In genomic region chr19:12945479-12946091, GRCh38 we compare ENCODE assay signal across 8 cellular contexts. TPM values are rescaled to one million over a fixed set of nuclear protein-coding genes. Genes with fewer than 3 reads are reported as not detected.
DNase-seq lines count a peak whose midpoint lies in the region; ATAC-seq and TF ChIP-seq lines count a peak whose summit lies in the region.

Gene RAD23A, plus strand, starts transcription at chr19:12945862. Its CDS starts 87 bp downstream, at chr19:12945949.

- H3K9me3 Mint-ChIP-seq in CD4-positive, alpha-beta T cell, result no peaks in the 10 kb centered on the region
- no peaks in the 10 kb centered on the region for H3K9me3 Mint-ChIP-seq in activated CD4-positive, alpha-beta memory T cell treated with anti-CD3 and anti-CD28 coated beads for 36 hours

- H3K4me3 Mint-ChIP-seq in CD4-positive, alpha-beta T cell, result peak within 1 kb of the TSS; percentile 98
- peak within 1 kb of the TSS; percentile 85 for H3K4me3 Mint-ChIP-seq in activated CD4-positive, alpha-beta memory T cell treated with anti-CD3 and anti-CD28 coated beads for 36 hours

- H3K4me3 ChIP-seq in dorsolateral prefrontal cortex (peak within 1 kb of the TSS; percentile 43 to 95 (median 87)), right lobe of liver (peak within 1 kb of the TSS; percentile 75 to 92 (median 90))

- 0% methylated on average over 7 of the region's 62 CpGs for WGBS in right lobe of liver (ENCODE audit: insufficient coverage, low coverage, low lambda C conversion rate, missing lambda C conversion rate)

- H3K27ac Mint-ChIP-seq in CD4-positive, alpha-beta T cell, result peak within 1 kb of the TSS; percentile 97
- H3K27ac Mint-ChIP-seq in activated CD4-positive, alpha-beta memory T cell treated with anti-CD3 and anti-CD28 coated beads for 36 hours, result peak within 1 kb of the TSS; percentile 98

- peaks cover under 1 to 73% (median 49%) of the 10 kb centered on the region in 4 donors for H3K36me3 ChIP-seq in right lobe of liver

- intact Hi-C loops in CD4-positive, alpha-beta T cell (cut with DNase I, micrococcal nuclease), result no loop called here
- intact Hi-C loops in activated CD4-positive, alpha-beta memory T cell treated with anti-CD3 and anti-CD28 coated beads for 36 hours (cut with micrococcal nuclease), result loop anchor here (1.0 kb wide), 1 partner anchor 7 kb away; the partner anchor contains the start of gene CALR
- intact Hi-C loops in dorsolateral prefrontal cortex (cut with DNase I), result loop anchor here in 1 of 2 donors (5.0 kb wide), 1 partner anchor 53 kb away; the partner anchor contains the start of gene GCDH
- intact Hi-C loops in right lobe of liver (cut with DNase I), result no loop called here

- POLR2A ChIA-PET in CD4-positive, alpha-beta T cell (lab: Charles Lee), result interaction anchor here (1.8 kb wide), 1 partner anchor 11 kb away, joined by 6 read pairs; the partner anchor contains the start of gene GADD45GIP1
- POLR2A ChIA-PET in activated CD4-positive, alpha-beta memory T cell treated with anti-CD3 and anti-CD28 coated beads for 36 hours (lab: Charles Lee), result interaction anchor here (0.9 to 3.0 kb wide), 2 partner anchors 10 to 154 kb away, joined by 3 to 17 read pairs; partner anchors contain the start of genes GADD45GIP1 and JUNB

- no peaks in the 10 kb centered on the region for H3K27me3 ChIP-seq in CD4-positive, alpha-beta T cell (ENCODE audit: control insufficient read depth, insufficient read depth, low read length)
- H3K27me3 ChIP-seq in dorsolateral prefrontal cortex (no peaks in the 10 kb centered on the region), right lobe of liver (no peaks in the 10 kb centered on the region)

- peak within 1 kb of the TSS; percentile 73 for H3K27ac ChIP-seq in CD4-positive, alpha-beta T cell (ENCODE audit: low read depth, low read length)
- peak within 1 kb of the TSS; percentile 61 to 96 (median 89) for H3K27ac ChIP-seq in dorsolateral prefrontal cortex
- peak within 1 kb of the TSS; percentile 65 to 93 (median 75) for H3K27ac ChIP-seq in right lobe of liver

- CTCF ChIA-PET in CD4-positive, alpha-beta T cell (lab: Charles Lee), result interaction anchor here (1.7 kb wide), 1 partner anchor 20 kb away, joined by 4 read pairs; no protein-coding TSS in a partner anchor
- CTCF ChIA-PET in activated CD4-positive, alpha-beta memory T cell treated with anti-CD3 and anti-CD28 coated beads for 36 hours (lab: Charles Lee), result interaction anchor here (1.0 kb wide), 2 partner anchors 12 to 60 kb away, joined by 3 to 4 read pairs; partner anchors contain the start of gene FARSA

- peak; percentile 81 for ATAC-seq in CD4-positive, alpha-beta T cell (ENCODE audit: poor library complexity)
- ATAC-seq in GM19452 (IDR thresholded peaks at IDR 0.05; ENCODE audit: unreplicated experiment), result peak; percentile 75
- ATAC-seq in right lobe of liver, result peak; percentile 83 to 94 (median 88)

- H3K4me1 ChIP-seq in right lobe of liver, result peaks cover 0 to 32% (median 9%) of the 10 kb centered on the region in 4 donors

- H3K9me3 ChIP-seq in CD4-positive, alpha-beta T cell (ENCODE audit: control insufficient read depth, low read length), result no peaks in the 10 kb centered on the region
- no peaks in the 10 kb centered on the region for H3K9me3 ChIP-seq in right lobe of liver

- peaks cover 93% of the 10 kb centered on the region for H3K36me3 Mint-ChIP-seq in CD4-positive, alpha-beta T cell (ENCODE audit: low read depth)
- H3K36me3 Mint-ChIP-seq in activated CD4-positive, alpha-beta memory T cell treated with anti-CD3 and anti-CD28 coated beads for 36 hours, result peaks cover 75% of the 10 kb centered on the region

- peak; percentile 86 for TF ChIP-seq POLR2A in right lobe of liver (IDR thresholded peaks at IDR 0.05)

- peak; percentile 96 to 99 (median 97) for DNase-seq in CD4-positive, alpha-beta T cell
- peak; percentile 97 for DNase-seq in HK-2 (ENCODE audit: unreplicated experiment)
- peak; percentile 94 for DNase-seq in NCI-H82 treated with DMSO at 0.1 percent for 48 hours (lab: John Stamatoyannopoulos, UW; ENCODE audit: unreplicated experiment)
- peak; percentile 99 for DNase-seq in activated CD4-positive, alpha-beta memory T cell treated with anti-CD3 and anti-CD28 coated beads for 36 hours
- peak; percentile 87 to 95 (median 92) for DNase-seq in dorsolateral prefrontal cortex
- DNase-seq in right lobe of liver, result peak; percentile 98 to 99 (median 98)
- DNase-seq in stimulated activated CD4-positive, alpha-beta T cell treated with anti-CD3 and anti-CD28 coated beads, Interleukin-4, amount 100 ng/mL, for 24 hours, result peak; percentile 98

- no peak for TF ChIP-seq CTCF in CD4-positive, alpha-beta T cell (IDR thresholded peaks at IDR 0.05)
- TF ChIP-seq CTCF in dorsolateral prefrontal cortex (IDR thresholded peaks at IDR 0.05 in 54 of 56, conservative IDR thresholded peaks at IDR 0.05 in 2 of 56; ENCODE audit: low read depth in 1 of 56, partially characterized antibody in 56 of 56) (peak in 27 of 56 donors; percentile 6 to 50 (median 30)), right lobe of liver (IDR thresholded peaks at IDR 0.05) (no peak)

- H3K4me1 Mint-ChIP-seq in CD4-positive, alpha-beta T cell (ENCODE audit: low read depth), result peaks cover 40% of the 10 kb centered on the region
- H3K4me1 Mint-ChIP-seq in activated CD4-positive, alpha-beta memory T cell treated with anti-CD3 and anti-CD28 coated beads for 36 hours (ENCODE audit: low read depth), result peaks cover 51% of the 10 kb centered on the region

- H3K27me3 Mint-ChIP-seq in CD4-positive, alpha-beta T cell, result peaks cover 4% of the 10 kb centered on the region
- peaks cover 1% of the 10 kb centered on the region for H3K27me3 Mint-ChIP-seq in activated CD4-positive, alpha-beta memory T cell treated with anti-CD3 and anti-CD28 coated beads for 36 hours

RNA-seq across cellular contexts. Expression of gene RAD23A, which starts in this region (rescaled TPM):
- 10 to 100 TPM; 90.0 to 92.7 TPM for total RNA-seq in CD4-positive, alpha-beta T cell
- total RNA-seq in activated CD4-positive, alpha-beta memory T cell treated with anti-CD3 and anti-CD28 coated beads for 36 hours, result 100 to 1,000 TPM; 190 to 194 TPM
- 100 to 1,000 TPM in 46 of 120 experiments, 10 to 100 TPM in 74; 61.4 to 130 (median 95.7) TPM for total RNA-seq in dorsolateral prefrontal cortex
- total RNA-seq in right lobe of liver, result 10 to 100 TPM; 37.8 to 69.0 (median 52.9) TPM

Comparison
In these comparisons a context has a peak if more than half of its experiments do, and no peak if none do; other contexts are left out.
1. Peak in every context shown above with its lines: DNase-seq, ATAC-seq, H3K4me3 ChIP-seq and H3K27ac ChIP-seq.